22 cellular contexts compared by ENCODE assay signal in the genomic region with DNA sequence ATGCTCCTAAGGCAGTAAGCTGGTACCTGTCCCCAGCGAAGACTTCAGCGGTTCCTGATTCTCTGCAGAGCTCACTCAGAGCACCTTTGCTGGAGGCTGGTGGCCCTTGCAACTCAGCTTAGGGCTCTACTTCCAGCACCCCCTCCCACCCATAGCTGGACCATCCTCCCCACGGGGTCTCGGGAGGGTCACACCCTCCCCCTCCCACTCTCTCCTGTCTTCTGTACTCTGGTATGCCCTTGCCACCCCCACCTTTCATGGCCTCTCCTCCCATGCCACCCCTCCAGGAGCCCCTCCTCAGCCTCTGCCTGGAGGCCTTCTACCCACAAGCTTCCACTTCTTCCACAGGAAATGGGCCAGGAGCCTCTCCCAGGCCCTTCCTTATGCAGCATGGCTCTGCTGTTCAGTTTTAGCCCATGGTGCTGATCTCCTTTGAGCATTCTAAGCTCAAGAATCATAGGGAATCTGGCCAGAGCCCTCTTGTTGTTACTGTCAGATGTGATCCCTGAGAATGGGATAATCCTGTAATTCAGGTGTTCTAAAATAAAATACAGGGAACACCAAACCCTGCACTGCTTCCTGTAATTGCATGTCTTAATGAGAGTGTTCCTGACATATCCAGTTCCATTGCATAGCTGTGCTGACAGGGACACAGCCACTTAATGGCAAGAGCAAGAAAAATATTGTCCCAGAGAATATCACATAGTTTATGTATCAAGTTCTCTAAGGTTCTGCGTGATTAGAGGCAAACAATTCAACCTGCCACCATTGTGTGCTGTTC.
DNase-seq lines count a peak whose midpoint lies in the region; ATAC-seq, FAIRE-seq and TF ChIP-seq lines count a peak whose summit lies in the region.
"Had no signal": no experiment of that assay in that cellular context is flagged by ENCODE, and none has a peak within 500 bp of the region (broad histone marks: within the 10 kb centered on the region; RNA-seq: fewer than 3 reads in every experiment).

No MANE protein-coding gene starts in this region.

- H3K4ac ChIP-seq in H1 (replicated peaks; ENCODE audit: insufficient read length, low read depth, low read length) (no peak overlapping the region), neuronal stem cell (ENCODE audit: low read length) (no peak overlapping the region)

- H4K91ac ChIP-seq in H1 (replicated peaks; ENCODE audit: insufficient read length, low read length) (no peak overlapping the region), neuronal stem cell (ENCODE audit: low read depth, low read length, poor library complexity) (no peak overlapping the region)

- H3K27me3 Mint-ChIP-seq in stimulated activated memory B cell treated with anti-CD40 and anti-IgM and Interleukin-4, amounts not matched to agents 10 μg/mL and 1 μg/mL and 100 μg/mL, for 72 hours: no peaks in the 10 kb centered on the region
- H3K27me3 Mint-ChIP-seq: B cell had no signal

- POLR2A ChIA-PET in H1 (lab: Charles Lee; ENCODE audit: partially characterized antibody): no interaction called here

- H2BK15ac ChIP-seq in H1 (ENCODE audit: low read length) (no peak overlapping the region), neuronal stem cell (ENCODE audit: low read length) (no peak overlapping the region)

- TF ChIP-seq EP300 in H1 (IDR thresholded peaks at IDR 0.05; ENCODE audit: borderline replicate concordance in 1 of 2, low read depth in 2 of 2, low read length in 2 of 2): no peak

- ATAC-seq in DND-41 (ENCODE audit: insufficient read depth, low read depth) (no peak), GM21423 (IDR thresholded peaks at IDR 0.05; ENCODE audit: unreplicated experiment) (no peak)
- ATAC-seq in stimulated activated memory B cell treated with anti-CD40 and anti-IgM and Interleukin-4, amounts not matched to agents 10 μg/mL and 1 μg/mL and 100 μg/mL, for 72 hours: no peak
- ATAC-seq: PC-3 had no signal

- H3K23ac ChIP-seq in H1 (ENCODE audit: insufficient read length): no peak overlapping the region
- H3K23ac ChIP-seq in neuronal stem cell (ENCODE audit: low read depth, low read length, poor library complexity): no peak overlapping the region

- H3K36me3 ChIP-seq in BLaER1: no peaks in the 10 kb centered on the region
- H3K36me3 ChIP-seq in DND-41 (ENCODE audit: insufficient read depth, low read length): no peaks in the 10 kb centered on the region
- no peaks in the 10 kb centered on the region; a peak in 1 of 8 replicates for H3K36me3 ChIP-seq in H1 (ENCODE audit: control insufficient read depth in 2 of 4, insufficient read depth in 4 of 4, low read length in 3 of 4)
- H3K36me3 ChIP-seq in neuronal stem cell (replicated peaks in 1 of 2; ENCODE audit: control insufficient read depth in 2 of 2, insufficient read depth in 2 of 2, low read length in 2 of 2): no peaks in the 10 kb centered on the region
- no peaks in the 10 kb centered on the region for H3K36me3 ChIP-seq in Karpas-422 (ENCODE audit: insufficient read depth, low read length)
- H3K36me3 ChIP-seq: MG63 had no signal

- peak overlapping the region; percentile 24; the same call in 1 of the 2 replicates for H3K18ac ChIP-seq in H1 (ENCODE audit: extremely low read depth, low read length)
- no peak overlapping the region for H3K18ac ChIP-seq in neuronal stem cell (ENCODE audit: low read length)

- H3K79me2 ChIP-seq in DND-41 (ENCODE audit: insufficient read depth, low read length) (no peaks in the 10 kb centered on the region), H1 (ENCODE audit: control insufficient read depth in 1 of 2, insufficient read depth in 2 of 2, low read length in 2 of 2) (no peaks in the 10 kb centered on the region), Karpas-422 (ENCODE audit: low read length) (no peaks in the 10 kb centered on the region)

- no peak overlapping the region for H3K56ac ChIP-seq in H1 (replicated peaks; ENCODE audit: insufficient read length, low read depth, low read length)

- H4K8ac ChIP-seq in H1 (ENCODE audit: extremely low read depth, insufficient read depth, low read length) (no peak overlapping the region), neuronal stem cell (ENCODE audit: low read depth, low read length) (no peak overlapping the region)

- H3K4me1 Mint-ChIP-seq in stimulated activated memory B cell treated with anti-CD40 and anti-IgM and Interleukin-4, amounts not matched to agents 10 μg/mL and 1 μg/mL and 100 μg/mL, for 72 hours: peaks cover 29% of the 10 kb centered on the region

- no peak overlapping the region for H2BK20ac ChIP-seq in H1 (ENCODE audit: low read length)

- DNase-seq in DND-41: no peak
- no peak for DNase-seq in H1 (ENCODE audit: low read depth in 1 of 2, low spot score in 2 of 2)
- DNase-seq in neuronal stem cell (ENCODE audit: low spot score): no peak
- no peak for DNase-seq in Karpas-422
- DNase-seq: Calu3, H7, HFFc6, KBM-7, MG63, NCI-H1105 treated with DMSO at 0.1 percent for 48 hours, NCI-H2029, NCI-H446, NCI-H524 treated with DMSO at 0.1 percent for 48 hours, NCI-H774, PC-3, SHP77 had no signal

- H4K5ac ChIP-seq in H1 (ENCODE audit: insufficient read length, low read depth, low read length): no peak overlapping the region

- H3K79me1 ChIP-seq in H1 (ENCODE audit: low read depth, low read length) (no peaks in the 10 kb centered on the region), neuronal stem cell (ENCODE audit: low read depth, low read length) (no peaks in the 10 kb centered on the region)

- no peaks in the 10 kb centered on the region for H4K20me1 ChIP-seq in BLaER1
- H4K20me1 ChIP-seq in DND-41 (ENCODE audit: insufficient read depth, low read length): no peaks in the 10 kb centered on the region
- H4K20me1 ChIP-seq in H1 (replicated peaks in 1 of 2; ENCODE audit: control insufficient read depth in 1 of 2, insufficient read depth in 2 of 2, low read length in 2 of 2): no peaks in the 10 kb centered on the region
- no peaks in the 10 kb centered on the region for H4K20me1 ChIP-seq in Karpas-422 (ENCODE audit: insufficient read depth, low read depth, low read length)

- no peaks in the 10 kb centered on the region for H3K9me3 ChIP-seq in BLaER1
- H3K9me3 ChIP-seq in DND-41 (ENCODE audit: insufficient read depth, low read length, severe bottlenecking): no peaks in the 10 kb centered on the region
- H3K9me3 ChIP-seq in H1 (ENCODE audit: insufficient read depth in 2 of 2, low read depth in 1 of 2, low read length in 1 of 2): no peaks in the 10 kb centered on the region
- no peaks in the 10 kb centered on the region for H3K9me3 ChIP-seq in neuronal stem cell (replicated peaks in 1 of 2; ENCODE audit: control insufficient read depth in 2 of 2, insufficient read depth in 1 of 2, low read depth in 1 of 2, low read length in 2 of 2)
- no peaks in the 10 kb centered on the region for H3K9me3 ChIP-seq in Karpas-422 (ENCODE audit: low read length)
- H3K9me3 ChIP-seq: MG63 had no signal

- WGBS in H1 (ENCODE audit: extremely low coverage in 1 of 2, insufficient coverage in 1 of 2, insufficient read length in 1 of 2, insufficient replicate concordance in 2 of 2, low coverage in 1 of 2, low lambda C conversion rate in 2 of 2, missing lambda C conversion rate in 1 of 2), 2 experiments: 94% methylated on average over 5 of the region's 5 CpGs; no CpG with 5 or more reads in 1 of the 2 experiments
- WGBS in neuronal stem cell (ENCODE audit: extremely low coverage in 2 of 2, insufficient read length in 2 of 2, insufficient replicate concordance in 1 of 2), 2 donors: no CpG with 5 or more reads among the region's 5 CpGs

- no peak overlapping the region for H3K9ac ChIP-seq in BLaER1
- H3K9ac ChIP-seq in DND-41 (ENCODE audit: low read depth, low read length): no peak overlapping the region
- no peak overlapping the region for H3K9ac ChIP-seq in H1 (replicated peaks in 1 of 4; ENCODE audit: extremely low read depth in 1 of 4, low read depth in 3 of 4, low read length in 3 of 4)
- H3K9ac ChIP-seq in neuronal stem cell (ENCODE audit: low read depth, low read length, poor library complexity): no peak overlapping the region
- H3K9ac ChIP-seq in Karpas-422 (ENCODE audit: low read length): no peak overlapping the region

- H3K27me3 ChIP-seq in BLaER1 (no peaks in the 10 kb centered on the region), DND-41 (ENCODE audit: insufficient read depth, low read length, poor library complexity) (no peaks in the 10 kb centered on the region), H1 (replicated peaks in 1 of 4; ENCODE audit: control insufficient read depth in 3 of 4, extremely low read depth in 1 of 4, insufficient read depth in 3 of 4, low read length in 3 of 4) (no peaks in the 10 kb centered on the region), neuronal stem cell (ENCODE audit: control insufficient read depth in 3 of 3, insufficient read depth in 3 of 3, low read depth in 1 of 3, low read length in 3 of 3) (no peaks in the 10 kb centered on the region), Karpas-422 (ENCODE audit: low read length) (no peaks in the 10 kb centered on the region)
- H3K27me3 ChIP-seq: MG63 had no signal

- CTCF ChIA-PET in H1 (lab: Charles Lee; ENCODE audit: partially characterized antibody): interaction anchor here (0.5 to 1.4 kb wide), 4 partner anchors 12 to 1368 kb away, joined by 3 to 4 read pairs (median 3); no protein-coding TSS in a partner anchor

- peaks cover 75% of the 10 kb centered on the region for H3K4me1 ChIP-seq in BLaER1
- peaks cover 8% of the 10 kb centered on the region; the same call in 1 of the 2 replicates for H3K4me1 ChIP-seq in DND-41 (ENCODE audit: insufficient read depth, low read length)
- peaks cover 0 to 11% (median 7%) of the 10 kb centered on the region in 4 experiments; a peak in 6 of 7 replicates for H3K4me1 ChIP-seq in H1 (replicated peaks in 1 of 4; ENCODE audit: control insufficient read depth in 3 of 4, insufficient read depth in 4 of 4, low read length in 3 of 4)
- peaks cover 0 to 8% of the 10 kb centered on the region in 2 donors for H3K4me1 ChIP-seq in neuronal stem cell (ENCODE audit: control insufficient read depth in 2 of 2, insufficient read depth in 1 of 2, low read depth in 1 of 2, low read length in 2 of 2)
- peaks cover 24% of the 10 kb centered on the region for H3K4me1 ChIP-seq in Karpas-422 (ENCODE audit: low read length)

- H3K14ac ChIP-seq in H1 (ENCODE audit: insufficient read length): no peak overlapping the region
- no peak overlapping the region for H3K14ac ChIP-seq in neuronal stem cell (ENCODE audit: low read length)

- no peak for TF ChIP-seq POLR2A in H1 (IDR thresholded peaks at IDR 0.05; ENCODE audit: control extremely low read depth in 1 of 2, low read depth in 2 of 2, low read length in 2 of 2)

- 0 out of 2 replicates have a peak overlapping the region, but pooled peaks have one; percentile 39 for H2AK5ac ChIP-seq in H1 (ENCODE audit: low read depth, low read length)
- H2AK5ac ChIP-seq in neuronal stem cell (ENCODE audit: low read depth, low read length): no peak overlapping the region

- no peak overlapping the region for H3K4me3 ChIP-seq in BLaER1
- no peak overlapping the region for H3K4me3 ChIP-seq in DND-41 (ENCODE audit: low read depth in 1 of 2, low read length in 2 of 2)
- H3K4me3 ChIP-seq in H1 (ENCODE audit: extremely low read depth in 1 of 4, insufficient read depth in 2 of 4, low read depth in 3 of 4, low read length in 4 of 4): no peak overlapping the region
- no peak overlapping the region for H3K4me3 ChIP-seq in neuronal stem cell (ENCODE audit: low read length in 2 of 2)
- no peak overlapping the region for H3K4me3 ChIP-seq in Karpas-422 (ENCODE audit: low read length)
- H3K4me3 ChIP-seq: MG63 had no signal

- H2BK120ac ChIP-seq in H1 (replicated peaks; ENCODE audit: low read depth, low read length) (no peak overlapping the region), neuronal stem cell (ENCODE audit: low read depth, low read length) (no peak overlapping the region)

- no peaks in the 10 kb centered on the region for H3K23me2 ChIP-seq in H1 (ENCODE audit: low read depth, low read length)

- no peaks in the 10 kb centered on the region for H3K36me3 Mint-ChIP-seq in stimulated activated memory B cell treated with anti-CD40 and anti-IgM and Interleukin-4, amounts not matched to agents 10 μg/mL and 1 μg/mL and 100 μg/mL, for 72 hours

- H3K4me2 ChIP-seq in BLaER1 (peak overlapping the region; percentile 84), DND-41 (ENCODE audit: insufficient read depth, low read length) (no peak overlapping the region), H1 (ENCODE audit: insufficient read depth in 1 of 2, low read depth in 2 of 2, low read length in 2 of 2) (no peak overlapping the region; a peak in 1 of 4 replicates), neuronal stem cell (ENCODE audit: insufficient read depth, low read length, poor library complexity, severe bottlenecking) (no peak overlapping the region), Karpas-422 (ENCODE audit: low read depth, low read length, poor library complexity, severe bottlenecking) (no peak overlapping the region)

- H2BK12ac ChIP-seq in H1 (ENCODE audit: low read depth, low read length) (no peak overlapping the region), neuronal stem cell (ENCODE audit: low read length) (no peak overlapping the region)

- no peaks in the 10 kb centered on the region for H3K9me3 Mint-ChIP-seq in stimulated activated memory B cell treated with anti-CD40 and anti-IgM and Interleukin-4, amounts not matched to agents 10 μg/mL and 1 μg/mL and 100 μg/mL, for 72 hours
- H3K9me3 Mint-ChIP-seq: HFFc6 had no signal

- TF ChIP-seq CTCF in DND-41 (IDR thresholded peaks at IDR 0.05; ENCODE audit: borderline replicate concordance, extremely low read depth, low read length, poor library complexity, severe bottlenecking) (no peak), H1 (IDR thresholded peaks at IDR 0.05; ENCODE audit: control extremely low read depth in 1 of 3, insufficient read depth in 1 of 3, low read depth in 1 of 3, low read length in 3 of 3) (no peak)

- H3K9me2 ChIP-seq in Karpas-422 (replicated peaks; ENCODE audit: insufficient read depth, low read length): no peaks in the 10 kb centered on the region

- FAIRE-seq in H1 (lab: Jason Lieb, UNC): no peak
- FAIRE-seq: GM19239, HTR-8/SVneo had no signal

- peak overlapping the region; percentile 30 for H3K27ac Mint-ChIP-seq in stimulated activated memory B cell treated with anti-CD40 and anti-IgM and Interleukin-4, amounts not matched to agents 10 μg/mL and 1 μg/mL and 100 μg/mL, for 72 hours
- H3K27ac Mint-ChIP-seq: B cell, HFFc6 had no signal

- H2AFZ ChIP-seq in DND-41 (ENCODE audit: low read depth, low read length): no peak overlapping the region
- no peak overlapping the region for H2AFZ ChIP-seq in H1 (ENCODE audit: low read length)
- H2AFZ ChIP-seq in neuronal stem cell (ENCODE audit: low read length): no peak overlapping the region
- H2AFZ ChIP-seq in Karpas-422 (ENCODE audit: low read length): no peak overlapping the region

- no peak for TF ChIP-seq RAD21 in H1 (IDR thresholded peaks at IDR 0.05 in 1 of 2, conservative IDR thresholded peaks at IDR 0.05 in 1 of 2; ENCODE audit: low read depth in 2 of 2, low read length in 2 of 2)

- no peak overlapping the region for H2BK5ac ChIP-seq in H1 (ENCODE audit: low read depth, low read length)
- H2BK5ac ChIP-seq in neuronal stem cell (ENCODE audit: low read length): no peak overlapping the region

- H3K4me3 Mint-ChIP-seq in stimulated activated memory B cell treated with anti-CD40 and anti-IgM and Interleukin-4, amounts not matched to agents 10 μg/mL and 1 μg/mL and 100 μg/mL, for 72 hours: no peak overlapping the region
- H3K4me3 Mint-ChIP-seq: B cell, HFFc6 had no signal

- H3K27ac ChIP-seq in BLaER1 (peak overlapping the region; percentile 76), DND-41 (ENCODE audit: low read length) (0 out of 2 replicates have a peak overlapping the region, but pooled peaks have one; percentile 21), H1 (ENCODE audit: low read depth, low read length) (no peak overlapping the region), neuronal stem cell (replicated peaks; ENCODE audit: low read length) (no peak overlapping the region), Karpas-422 (ENCODE audit: low read length) (no peak overlapping the region)

Comparison
In these comparisons a context has a peak if more than half of its experiments do, and no peak if none do; other contexts are left out.
1. H3K27ac ChIP-seq: peak in BLaER1 (single experiment) and DND-41 (single experiment); none in H1 (single experiment), neuronal stem cell (single experiment) and Karpas-422 (single experiment).